Comparison of ENCODE assay signal across 1 cellular context in the genomic region with DNA sequence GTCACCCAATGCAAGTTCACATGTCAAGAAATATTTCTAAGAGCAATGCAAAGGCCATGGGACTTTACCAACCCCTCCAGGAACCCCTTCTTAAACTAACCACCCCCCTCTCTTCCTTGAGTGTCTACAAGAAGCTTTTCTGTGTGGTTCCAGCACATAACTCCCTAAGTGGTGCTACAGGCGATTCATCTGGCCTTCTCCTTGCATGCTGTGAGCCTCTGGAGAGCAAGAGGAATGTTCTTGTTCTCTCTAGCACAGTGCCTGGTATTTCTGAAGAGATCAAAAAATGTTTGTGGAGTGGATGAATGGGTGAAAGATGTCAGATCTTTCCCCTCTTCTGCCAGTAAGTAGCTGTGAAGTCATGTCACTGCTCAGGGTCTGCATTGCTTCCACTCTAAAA.
TF ChIP-seq lines count a peak whose summit lies in the region.

No MANE protein-coding gene starts in this region.

TF ChIP-seq in GM23338, 12 proteins besides CTCF, POLR2A, EP300 and RAD21 (continued from another document):
- TF ChIP-seq, protein P1, sequence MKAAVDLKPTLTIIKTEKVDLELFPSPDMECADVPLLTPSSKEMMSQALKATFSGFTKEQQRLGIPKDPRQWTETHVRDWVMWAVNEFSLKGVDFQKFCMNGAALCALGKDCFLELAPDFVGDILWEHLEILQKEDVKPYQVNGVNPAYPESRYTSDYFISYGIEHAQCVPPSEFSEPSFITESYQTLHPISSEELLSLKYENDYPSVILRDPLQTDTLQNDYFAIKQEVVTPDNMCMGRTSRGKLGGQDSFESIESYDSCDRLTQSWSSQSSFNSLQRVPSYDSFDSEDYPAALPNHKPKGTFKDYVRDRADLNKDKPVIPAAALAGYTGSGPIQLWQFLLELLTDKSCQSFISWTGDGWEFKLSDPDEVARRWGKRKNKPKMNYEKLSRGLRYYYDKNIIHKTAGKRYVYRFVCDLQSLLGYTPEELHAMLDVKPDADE (IDR thresholded peaks at IDR 0.05), result no peak
